Comparison of ENCODE assay signal across 1 cellular context in the genomic region with DNA sequence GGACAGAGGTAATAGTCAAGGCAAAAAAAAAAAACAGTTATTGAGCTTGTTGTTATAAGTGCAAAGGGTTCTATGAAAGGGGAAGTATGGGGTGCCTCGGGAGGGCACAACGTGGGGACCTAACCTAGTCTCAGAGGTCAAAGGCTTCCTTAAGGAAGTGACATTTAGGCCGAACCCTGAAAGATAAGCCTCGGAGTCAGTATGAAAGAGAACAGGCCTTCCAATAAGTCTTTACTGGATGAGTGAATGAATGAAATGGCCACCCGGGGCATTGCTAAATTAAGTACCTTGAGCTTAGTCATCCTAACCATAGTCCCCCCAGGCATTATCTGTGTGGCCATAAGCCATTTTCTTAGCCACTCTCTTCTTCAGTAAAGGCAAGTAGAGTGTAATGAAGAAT.
TF ChIP-seq lines count a peak whose summit lies in the region.

No MANE protein-coding gene starts in this region.

TF ChIP-seq in IMR-90, 13 proteins besides CTCF, POLR2A, EP300 and RAD21 (continued from another document):
- TF ChIP-seq, protein P1, sequence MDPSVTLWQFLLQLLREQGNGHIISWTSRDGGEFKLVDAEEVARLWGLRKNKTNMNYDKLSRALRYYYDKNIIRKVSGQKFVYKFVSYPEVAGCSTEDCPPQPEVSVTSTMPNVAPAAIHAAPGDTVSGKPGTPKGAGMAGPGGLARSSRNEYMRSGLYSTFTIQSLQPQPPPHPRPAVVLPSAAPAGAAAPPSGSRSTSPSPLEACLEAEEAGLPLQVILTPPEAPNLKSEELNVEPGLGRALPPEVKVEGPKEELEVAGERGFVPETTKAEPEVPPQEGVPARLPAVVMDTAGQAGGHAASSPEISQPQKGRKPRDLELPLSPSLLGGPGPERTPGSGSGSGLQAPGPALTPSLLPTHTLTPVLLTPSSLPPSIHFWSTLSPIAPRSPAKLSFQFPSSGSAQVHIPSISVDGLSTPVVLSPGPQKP (IDR thresholded peaks at IDR 0.05; ENCODE audit: borderline replicate concordance, low read depth, low read length): no peak
- TF ChIP-seq NFE2L2 (IDR thresholded peaks at IDR 0.05; ENCODE audit: low read depth, low read length) (no peak), FOS (IDR thresholded peaks at IDR 0.05; ENCODE audit: low read depth, low read length) (no peak), CHD1 (IDR thresholded peaks at IDR 0.05; ENCODE audit: low read depth, low read length) (no peak), MAFK (IDR thresholded peaks at IDR 0.05; ENCODE audit: low read depth, low read length) (no peak), RCOR1 (IDR thresholded peaks at IDR 0.05; ENCODE audit: insufficient replicate concordance, low read length) (no peak), MXI1 (IDR thresholded peaks at IDR 0.05; ENCODE audit: borderline replicate concordance, low read depth, low read length) (no peak), CEBPB (IDR thresholded peaks at IDR 0.05; ENCODE audit: low read depth, low read length) (no peak), MAZ (IDR thresholded peaks at IDR 0.05; ENCODE audit: borderline replicate concordance, low read depth, low read length) (no peak), BHLHE40 (IDR thresholded peaks at IDR 0.05; ENCODE audit: low read depth, low read length) (no peak)
